ENCODE assay signal across 8 cellular contexts in genomic region chr11:126391970-126392637, GRCh38. TPM values are rescaled to one million over a fixed set of nuclear protein-coding genes. Genes with fewer than 3 reads are reported as not detected.
A peak's percentile ranks its signal among the peaks of the same experiment; 100 is the strongest.
DNase-seq lines count a peak whose midpoint lies in the region; ATAC-seq and TF ChIP-seq lines count a peak whose summit lies in the region.

No MANE protein-coding gene starts in this region.

- H3K9me3 ChIP-seq in HCT116 (ENCODE audit: control insufficient read depth in 1 of 2, insufficient read depth in 1 of 2, low read depth in 1 of 2, low read length in 2 of 2) (no peaks in the 10 kb centered on the region), OCI-LY7 (ENCODE audit: low read length) (no peaks in the 10 kb centered on the region), testis (no peaks in the 10 kb centered on the region)

- WGBS in testis, 2 donors, result 46 to 50% methylated on average over 7 to 8 of the region's 8 CpGs

- intact Hi-C loops in HCT116 (cut with micrococcal nuclease), result loop anchor here (2.0 kb wide), 1 partner anchor 81 kb away; no protein-coding TSS in a partner anchor
- intact Hi-C loops in OCI-LY7 (cut with micrococcal nuclease; ENCODE audit: unreplicated experiment), result no loop called here
- intact Hi-C loops in Right ventricle myocardium inferior (cut with DNase I), result loop anchor here (5.0 kb wide), 2 partner anchors 35 to 75 kb away; partner anchors contain the start of gene ST3GAL4
- intact Hi-C loops in testis (cut with DNase I; ENCODE audit: low total_unique reads), result no loop called here

- H3K27ac ChIP-seq in HCT116 (ENCODE audit: low read depth, low read length) (no peak overlapping the region), OCI-LY7 (ENCODE audit: low read depth, low read length, poor library complexity, severe bottlenecking) (no peak overlapping the region), testis (peak overlapping the region; percentile 18 to 77)

- no peaks in the 10 kb centered on the region for H4K20me1 ChIP-seq in HCT116 (ENCODE audit: insufficient read depth)
- H4K20me1 ChIP-seq in OCI-LY7 (ENCODE audit: insufficient read depth, low read length), result no peaks in the 10 kb centered on the region

- H3K4me3 ChIP-seq in HCT116 (replicated peaks in 1 of 2; ENCODE audit: low read depth in 1 of 2, low read length in 2 of 2), result no peak overlapping the region
- peak overlapping the region; percentile 17 for H3K4me3 ChIP-seq in OCI-LY7 (ENCODE audit: low read depth, low read length, poor library complexity, severe bottlenecking)
- H3K4me3 ChIP-seq in testis, result no peak overlapping the region

- BruUV-seq in HCT116 (replicated peaks; lab: Mats Ljungman, UMichigan) (no TSS peak), OCI-LY7 (replicated peaks; lab: Mats Ljungman, UMichigan) (no TSS peak)

- POLR2A ChIA-PET in HCT116 (lab: Charles Lee), result no interaction called here
- POLR2A ChIA-PET in OCI-LY7 (lab: Charles Lee), result interaction anchor here (0.6 to 1.4 kb wide), 6 partner anchors 11 to 486 kb away, joined by 3 to 7 read pairs (median 4); no protein-coding TSS in a partner anchor

- CTCF ChIA-PET in HCT116 (lab: Charles Lee) (no interaction called here), OCI-LY7 (lab: Charles Lee; ENCODE audit: unreplicated experiment) (interaction anchor here (0.5 kb wide), 1 partner anchor 9 kb away, joined by 7 read pairs; no protein-coding TSS in a partner anchor)

- peak; percentile 74 for ATAC-seq in HCT116
- peak; percentile 21 for ATAC-seq in Right ventricle myocardium inferior
- ATAC-seq in HG03457 (IDR thresholded peaks at IDR 0.05; ENCODE audit: unreplicated experiment), result no peak

- no peaks in the 10 kb centered on the region for H3K27me3 ChIP-seq in HCT116 (ENCODE audit: insufficient read depth, low read length)
- H3K27me3 ChIP-seq in testis, result no peaks in the 10 kb centered on the region

- peak; percentile 50 for TF ChIP-seq RAD21 in HCT116 (IDR thresholded peaks at IDR 0.05; ENCODE audit: low read depth)

- TF ChIP-seq CTCF in HCT116 (IDR thresholded peaks at IDR 0.05 in 2 of 3, conservative IDR thresholded peaks at IDR 0.05 in 1 of 3; ENCODE audit: borderline replicate concordance in 1 of 3, insufficient read depth in 1 of 3, low read depth in 2 of 3, low read length in 2 of 3), result peak; percentile 9 to 29 (median 23); a peak in 1 of 6 replicates
- peak; percentile 54; the same call in 1 of the 2 replicates for TF ChIP-seq CTCF in OCI-LY7 (conservative IDR thresholded peaks at IDR 0.05; ENCODE audit: low read length)
- peak in 1 of 3 experiments; percentile 10 for TF ChIP-seq CTCF in testis (IDR thresholded peaks at IDR 0.05)

- H3K9ac ChIP-seq in HCT116 (ENCODE audit: low read length), result no peak overlapping the region

- no peaks in the 10 kb centered on the region for H3K36me3 ChIP-seq in HCT116 (ENCODE audit: control insufficient read depth in 1 of 2, insufficient read depth in 2 of 2, low read length in 2 of 2)
- no peaks in the 10 kb centered on the region for H3K36me3 ChIP-seq in OCI-LY7 (ENCODE audit: insufficient read depth, low read length)
- no peaks in the 10 kb centered on the region for H3K36me3 ChIP-seq in testis (ENCODE audit: low read depth, missing control alignments)

- no peaks in the 10 kb centered on the region for H3K9me2 ChIP-seq in HCT116 (ENCODE audit: insufficient read depth)
- H3K9me2 ChIP-seq in OCI-LY7 (ENCODE audit: insufficient read depth, low read length), result no peaks in the 10 kb centered on the region

- H3K4me2 ChIP-seq in HCT116 (ENCODE audit: low read length) (no peak overlapping the region), OCI-LY7 (ENCODE audit: low read length) (peak overlapping the region; percentile 52)

- no peaks in the 10 kb centered on the region for H3K4me1 ChIP-seq in HCT116 (ENCODE audit: control insufficient read depth in 1 of 2, insufficient read depth in 2 of 2, low read length in 2 of 2)
- peaks cover 17% of the 10 kb centered on the region for H3K4me1 ChIP-seq in OCI-LY7 (ENCODE audit: insufficient read depth, low read length, poor library complexity, severe bottlenecking)
- H3K4me1 ChIP-seq in testis, result peaks cover 60% of the 10 kb centered on the region

- DNase-seq in GF-D8 (lab: John Stamatoyannopoulos, UW) (peak; percentile 100), HCT116 (ENCODE audit: low read depth, low spot score) (no peak), OCI-LY7 (ENCODE audit: low spot score) (peak; percentile 38), Right ventricle myocardium inferior (ENCODE audit: missing footprints) (no peak), testis (no peak), COR-L47 (lab: John Stamatoyannopoulos, UW) (no peak), HPDE6-E6E7 (ENCODE audit: extremely low spot score) (no peak)

- H3K79me2 ChIP-seq in HCT116 (ENCODE audit: insufficient read depth, low read length) (no peaks in the 10 kb centered on the region), OCI-LY7 (ENCODE audit: insufficient read depth, low read depth, low read length) (no peaks in the 10 kb centered on the region)

- TF ChIP-seq POLR2A in HCT116 (IDR thresholded peaks at IDR 0.05; ENCODE audit: borderline replicate concordance, extremely low read depth, insufficient read depth, insufficient read length) (no peak), testis (IDR thresholded peaks at IDR 0.05) (no peak)

- RAD21 ChIA-PET in HCT116 (lab: Charles Lee; ENCODE audit: low non-redundant PET in 1 of 2, low total read pairs in 2 of 2, uncharacterized antibody in 2 of 2, unreplicated experiment in 2 of 2), result no interaction called here

- H2AFZ ChIP-seq in HCT116 (ENCODE audit: low read depth, low read length, poor library complexity, severe bottlenecking), result no peak overlapping the region
- no peak overlapping the region for H2AFZ ChIP-seq in OCI-LY7 (ENCODE audit: low read length)

TF ChIP-seq in HCT116, 20 proteins besides CTCF, POLR2A, EP300 and RAD21:
- TF ChIP-seq SIN3A (IDR thresholded peaks at IDR 0.05; ENCODE audit: low read depth) (no peak), MAX (IDR thresholded peaks at IDR 0.05) (no peak), TCF7L2 (IDR thresholded peaks at IDR 0.05; ENCODE audit: borderline replicate concordance, extremely low read depth, insufficient read depth, insufficient read length) (no peak), EZH2 (IDR thresholded peaks at IDR 0.05) (no peak), EGR1 (IDR thresholded peaks at IDR 0.05; ENCODE audit: low read depth) (no peak)

RNA-seq across cellular contexts. Expression of gene ST3GAL4, which starts 36.6 kb away (rescaled TPM):
- total RNA-seq in HCT116 (2021; ENCODE audit: unreplicated experiment) (13.1 TPM), OCI-LY7 (2022) (17.4 and 18.8 TPM in 2 replicates), Right ventricle myocardium inferior (45.1 TPM), testis (100 to 1,000 TPM; 212 to 221 TPM)
- polyA plus RNA-seq in HCT116 (2012), result 13.6 and 14.7 TPM in 2 replicates
- total RNA-seq in OCI-LY7 (2014; rRNA removed; shearing (Covaris generic)), result 10.0 and 14.3 TPM in 2 replicates
- 102 TPM for polyA plus RNA-seq in testis (ENCODE audit: insufficient read depth, low read depth, low replicate concordance)

Comparison
In these comparisons a context has a peak if more than half of its experiments do, and no peak if none do; other contexts are left out.
1. DNase-seq: peak in GF-D8 (single experiment) and OCI-LY7 (single experiment); none in HCT116 (single experiment), Right ventricle myocardium inferior (single experiment), testis (single experiment), COR-L47 (single experiment) and HPDE6-E6E7 (single experiment).
2. H3K27ac ChIP-seq: peak in testis (2 of 2); none in HCT116 (single experiment) and OCI-LY7 (single experiment).
3. intact Hi-C loops: an anchor here in HCT116 (2.0 kb wide) and Right ventricle myocardium inferior (5.0 kb wide); none called in OCI-LY7 and testis.